ENCODE assay signal across 11 cellular contexts in genomic region chr20:44542902-44543301, GRCh38.
"Had no signal": no experiment of that assay in that cellular context is flagged by ENCODE, and none has a peak within 500 bp of the region (broad histone marks: within the 10 kb centered on the region; RNA-seq: fewer than 3 reads in every experiment).

No MANE protein-coding gene starts in this region.

- ATAC-seq: activated T-helper 17 cell treated with anti-CD3 and anti-CD28 coated beads, Interleukin-2, amount 50 U/mL, for 72 hours; lower lobe of right lung; naive thymus-derived CD8-positive, alpha-beta T cell; sciatic nerve had no signal

- H3K27ac ChIP-seq: lower lobe of right lung had no signal

- H3K36me3 ChIP-seq: lower lobe of right lung had no signal

- H3K9me3 ChIP-seq: lower lobe of right lung had no signal

- DNase-seq: activated CD4-positive, alpha-beta T cell treated with anti-CD3 and anti-CD28 coated beads, Interleukin-2, amount 10 ng/mL, durations not matched to agents 7 days and 5 days; activated CD4-positive, CD25-positive, alpha-beta regulatory T cell; activated naive CD4-positive, alpha-beta T cell treated with anti-CD3 and anti-CD28 coated beads for 36 hours; activated T-cell treated with anti-CD3 and anti-CD28 coated beads for 4 hours; hippocampal formation; lower lobe of right lung; naive thymus-derived CD8-positive, alpha-beta T cell; stimulated activated CD4-positive, alpha-beta T cell treated with anti-CD3 and anti-CD28 coated beads, Interleukin-12 subunit alpha, Interleukin-12 subunit beta, amount 100 ng/mL, for 4 hours; stimulated activated naive CD4-positive, alpha-beta T cell had no signal

- H3K4me3 ChIP-seq: lower lobe of right lung had no signal
